ENCODE assay signal across 8 cellular contexts in genomic region chr15:38564557-38565286, GRCh38. TPM values are rescaled to one million over a fixed set of nuclear protein-coding genes. Genes with fewer than 3 reads are reported as not detected.
DNase-seq lines count a peak whose midpoint lies in the region; ATAC-seq and TF ChIP-seq lines count a peak whose summit lies in the region.

Gene RASGRP1, minus strand, starts transcription at chr15:38564814. Its CDS starts 186 bp downstream, at chr15:38564628.

- peak; percentile 61 for TF ChIP-seq POLR2A in GM18951 (IDR thresholded peaks at IDR 0.05; ENCODE audit: extremely low read depth, insufficient read depth, insufficient read length)

- no peaks in the 10 kb centered on the region for H3K4me1 ChIP-seq in BE2C
- no peaks in the 10 kb centered on the region for H3K4me1 ChIP-seq in parathyroid adenoma

- H3K9me3 ChIP-seq in BE2C (no peaks in the 10 kb centered on the region), parathyroid adenoma (ENCODE audit: control insufficient read depth, low read length) (no peaks in the 10 kb centered on the region)

- peaks cover 31% of the 10 kb centered on the region for H3K27me3 ChIP-seq in BE2C
- no peaks in the 10 kb centered on the region for H3K27me3 ChIP-seq in parathyroid adenoma (ENCODE audit: control insufficient read depth, insufficient read depth, low read length)

- no peak within 1 kb of the TSS for H3K27ac ChIP-seq in parathyroid adenoma

- DNase-seq in BE2C (peak; percentile 74), glutamatergic neuron (peak; percentile 64), type B pancreatic cell (ENCODE audit: extremely low spot score, unreplicated experiment) (peak; percentile 80)
- DNase-seq in activated effector memory CD4-positive, alpha-beta T cell treated with Interleukin-2 at 50 U/mL for 16 hours, result peak; percentile 83

- H3K27ac Mint-ChIP-seq in glutamatergic neuron (ENCODE audit: unreplicated experiment), result no peak within 1 kb of the TSS
- H3K27ac Mint-ChIP-seq in type B pancreatic cell, result no peak within 1 kb of the TSS

- H3K4me2 ChIP-seq in parathyroid adenoma (ENCODE audit: low read length), result peak within 1 kb of the TSS; percentile 64

- H3K27me3 Mint-ChIP-seq in glutamatergic neuron (ENCODE audit: unreplicated experiment) (peaks cover 3% of the 10 kb centered on the region), type B pancreatic cell (peaks cover 61% of the 10 kb centered on the region)

- H3K79me2 ChIP-seq in parathyroid adenoma, result no peaks in the 10 kb centered on the region

- no peak within 1 kb of the TSS for H3K9ac ChIP-seq in parathyroid adenoma

- 0 out of 2 replicates have a peak, but pooled peaks have one; percentile 2 for TF ChIP-seq CTCF in BE2C (IDR thresholded peaks at IDR 0.05; ENCODE audit: low read depth, low read length)
- TF ChIP-seq CTCF in glutamatergic neuron (IDR thresholded peaks at IDR 0.05; ENCODE audit: partially characterized antibody, unreplicated experiment), result no peak
- no peak for TF ChIP-seq CTCF in parathyroid adenoma (IDR thresholded peaks at IDR 0.05)
- TF ChIP-seq CTCF in type B pancreatic cell (conservative IDR thresholded peaks at IDR 0.05), result no peak

- peak within 1 kb of the TSS; percentile 80 for H2AFZ ChIP-seq in parathyroid adenoma

- peak; percentile 75 for ATAC-seq in HG03159 (IDR thresholded peaks at IDR 0.05; ENCODE audit: unreplicated experiment)

- peak within 1 kb of the TSS; percentile 78 for H3K4me3 Mint-ChIP-seq in glutamatergic neuron (ENCODE audit: unreplicated experiment)
- peak within 1 kb of the TSS; percentile 87 for H3K4me3 Mint-ChIP-seq in type B pancreatic cell

- H3K36me3 Mint-ChIP-seq in glutamatergic neuron (ENCODE audit: unreplicated experiment) (no peaks in the 10 kb centered on the region), type B pancreatic cell (no peaks in the 10 kb centered on the region)

- H3K4me3 ChIP-seq in BE2C (ENCODE audit: low read depth, low read length), result peak within 1 kb of the TSS; percentile 57
- H3K4me3 ChIP-seq in parathyroid adenoma (ENCODE audit: low read depth, low read length), result peak within 1 kb of the TSS; percentile 39

- in situ Hi-C loops in GM18951 (cut with MboI; ENCODE audit: low sequenced_read_pairs, unreplicated experiment), result no loop called here

- no peaks in the 10 kb centered on the region for H3K36me3 ChIP-seq in BE2C
- H3K36me3 ChIP-seq in parathyroid adenoma (ENCODE audit: control insufficient read depth, insufficient read depth, low read length), result no peaks in the 10 kb centered on the region

- H3K4me1 Mint-ChIP-seq in glutamatergic neuron (ENCODE audit: low read depth, unreplicated experiment), result no peaks in the 10 kb centered on the region
- peaks cover 5% of the 10 kb centered on the region for H3K4me1 Mint-ChIP-seq in type B pancreatic cell (ENCODE audit: unreplicated experiment)

- no peaks in the 10 kb centered on the region for H3K9me3 Mint-ChIP-seq in glutamatergic neuron (ENCODE audit: unreplicated experiment)
- no peaks in the 10 kb centered on the region for H3K9me3 Mint-ChIP-seq in type B pancreatic cell

TF ChIP-seq in PFSK-1, 5 proteins besides CTCF, POLR2A, EP300 and RAD21:
- TF ChIP-seq SIN3A (IDR thresholded peaks at IDR 0.05; ENCODE audit: borderline replicate concordance, insufficient read depth, low read length) (no peak), REST (IDR thresholded peaks at IDR 0.05; ENCODE audit: insufficient read depth in 1 of 2, low read depth in 2 of 2, low read length in 2 of 2) (no peak), FOXP2 (optimal IDR thresholded peaks at IDR 0.05; ENCODE audit: borderline replicate concordance, extremely low read depth, extremely low read length, insufficient read depth) (peak; percentile 24)

RNA-seq across cellular contexts. Expression of gene RASGRP1, which starts in this region (rescaled TPM):
- 1.6 TPM for polyA plus RNA-seq in BE2C (2012; ENCODE audit: insufficient read depth, insufficient read length, low read depth)
- polyA plus RNA-seq in PFSK-1 (2012; ENCODE audit: insufficient read length, low read depth), result 1.1 TPM
- total RNA-seq in glutamatergic neuron (ENCODE audit: unreplicated experiment) (not detected), type B pancreatic cell (ENCODE audit: low replicate concordance) (3.0 and 6.6 TPM in 2 replicates)

Comparison
In these comparisons a context has a peak if more than half of its experiments do, and no peak if none do; other contexts are left out.
1. Peak in DNase-seq in glutamatergic neuron; RNA of the gene not detected or under 1 TPM.